Comparison of ENCODE assay signal across 9 cellular contexts in genomic region chr14:32934891-32935633, GRCh38. TPM values are rescaled to one million over a fixed set of nuclear protein-coding genes. Genes with fewer than 3 reads are reported as not detected.
DNase-seq lines count a peak whose midpoint lies in the region; ATAC-seq and TF ChIP-seq lines count a peak whose summit lies in the region.
"Had no signal": no experiment of that assay in that cellular context is flagged by ENCODE, and none has a peak within 500 bp of the region (broad histone marks: within the 10 kb centered on the region; RNA-seq: fewer than 3 reads in every experiment).

No MANE protein-coding gene starts in this region.

- no peaks in the 10 kb centered on the region for H3K9me3 Mint-ChIP-seq in stimulated activated naive B cell treated with anti-CD40 and anti-IgM and Interleukin-4, amounts not matched to agents 10 μg/mL and 1 μg/mL and 100 μg/mL, for 72 hours

- H3K27ac Mint-ChIP-seq in stimulated activated naive B cell treated with anti-CD40 and anti-IgM and Interleukin-4, amounts not matched to agents 10 μg/mL and 1 μg/mL and 100 μg/mL, for 72 hours: peak overlapping the region; percentile 25

- H3K4me1 ChIP-seq in RWPE2 (ENCODE audit: insufficient read depth, poor library complexity, severe bottlenecking): no peaks in the 10 kb centered on the region

- H3K27ac ChIP-seq in RWPE2 (ENCODE audit: poor library complexity, severe bottlenecking): no peak overlapping the region

- DNase-seq in NCI-H1092 treated with DMSO at 0.1 percent for 48 hours (lab: John Stamatoyannopoulos, UW) (peak; percentile 23), NCI-H1092 (lab: John Stamatoyannopoulos, UW) (no peak), RWPE2 (ENCODE audit: low spot score) (no peak), mesenteric fat pad (ENCODE audit: low spot score) (no peak)
- no peak for DNase-seq in stimulated activated naive B cell treated with anti-CD40 and anti-IgM and Interleukin-4, amounts not matched to agents 10 μg/mL and 1 μg/mL and 100 μg/mL, for 72 hours
- DNase-seq: activated naive CD4-positive, alpha-beta T cell had no signal

- TF ChIP-seq CTCF in RWPE2 (IDR thresholded peaks at IDR 0.05; ENCODE audit: poor library complexity, severe bottlenecking): no peak

- peaks cover 15 to 36% of the 10 kb centered on the region in 2 donors for H3K4me1 Mint-ChIP-seq in stimulated activated naive B cell treated with anti-CD40 and anti-IgM and Interleukin-4, amounts not matched to agents 10 μg/mL and 1 μg/mL and 100 μg/mL, for 72 hours

- H3K27me3 Mint-ChIP-seq in stimulated activated naive B cell treated with anti-CD40 and anti-IgM and Interleukin-4, amounts not matched to agents 10 μg/mL and 1 μg/mL and 100 μg/mL, for 72 hours: peaks cover 61 to 79% of the 10 kb centered on the region in 2 donors

- peaks cover 2 to 4% of the 10 kb centered on the region in 2 donors for H3K36me3 Mint-ChIP-seq in stimulated activated naive B cell treated with anti-CD40 and anti-IgM and Interleukin-4, amounts not matched to agents 10 μg/mL and 1 μg/mL and 100 μg/mL, for 72 hours

- ATAC-seq in RWPE2 (ENCODE audit: low read depth) (no peak), GM21723 (IDR thresholded peaks at IDR 0.05; ENCODE audit: unreplicated experiment) (no peak), GM21447 (IDR thresholded peaks at IDR 0.05; ENCODE audit: unreplicated experiment) (no peak)
- ATAC-seq in stimulated activated naive B cell treated with anti-CD40 and anti-IgM and Interleukin-4, amounts not matched to agents 10 μg/mL and 1 μg/mL and 100 μg/mL, for 72 hours (replicated peaks): no peak

- no peaks in the 10 kb centered on the region for H3K9me3 ChIP-seq in RWPE2 (ENCODE audit: severe bottlenecking)

- H3K36me3 ChIP-seq in RWPE2 (ENCODE audit: low read depth): no peaks in the 10 kb centered on the region

- peak overlapping the region; percentile 19 to 52 for H3K4me3 Mint-ChIP-seq in stimulated activated naive B cell treated with anti-CD40 and anti-IgM and Interleukin-4, amounts not matched to agents 10 μg/mL and 1 μg/mL and 100 μg/mL, for 72 hours

- peak overlapping the region; percentile 12 for H3K4me3 ChIP-seq in RWPE2 (ENCODE audit: severe bottlenecking)
- peak overlapping the region; percentile 24 for H3K4me3 ChIP-seq in iPS-11a (ENCODE audit: low read depth, low read length)

- H3K27me3 ChIP-seq in RWPE2 (ENCODE audit: insufficient read depth, poor library complexity, severe bottlenecking): peaks cover 88% of the 10 kb centered on the region

RNA-seq across cellular contexts. Expression of gene NPAS3, which starts 3.6 kb away (rescaled TPM):
- 3.6 TPM for total RNA-seq in mesenteric fat pad
